Comparison of ENCODE assay signal across 8 cellular contexts in genomic region chr22:49046546-49047305, GRCh38.
DNase-seq lines count a peak whose midpoint lies in the region; ATAC-seq, FAIRE-seq and TF ChIP-seq lines count a peak whose summit lies in the region.

No MANE protein-coding gene starts in this region.

- peaks cover 93% of the 10 kb centered on the region for H3K27me3 ChIP-seq in MM.1S (replicated peaks; ENCODE audit: insufficient read depth, low read length)

- H3F3A ChIP-seq in MM.1S (ENCODE audit: insufficient read depth, low read length) = no peaks in the 10 kb centered on the region

- H3K27ac ChIP-seq in MM.1S (ENCODE audit: low read length) = no peak overlapping the region

- no peaks in the 10 kb centered on the region for H3K36me3 ChIP-seq in MM.1S (replicated peaks; ENCODE audit: insufficient read depth, low read length)

- no peaks in the 10 kb centered on the region for H3K9me3 ChIP-seq in MM.1S (replicated peaks; ENCODE audit: insufficient read depth, low read length)

- intact Hi-C loops in head of caudate nucleus (cut with DNase I) = no loop called here

- no peak for ATAC-seq in GM18907 (IDR thresholded peaks at IDR 0.05; ENCODE audit: unreplicated experiment)

- peak; percentile 15 for TF ChIP-seq CTCF in D721Med (IDR thresholded peaks at IDR 0.05; ENCODE audit: insufficient read depth, missing control alignments)
- TF ChIP-seq CTCF in MM.1S (IDR thresholded peaks at IDR 0.05; ENCODE audit: low read length) = peak; percentile 44

- no peak overlapping the region for H3K4me3 ChIP-seq in MM.1S (ENCODE audit: low read length)

- no peaks in the 10 kb centered on the region for H3K4me1 ChIP-seq in MM.1S (ENCODE audit: low read length)

- no peaks in the 10 kb centered on the region for H4K20me1 ChIP-seq in MM.1S (ENCODE audit: insufficient read depth, low read length)

- H3K9me2 ChIP-seq in MM.1S (replicated peaks; ENCODE audit: insufficient read depth, low read length) = no peaks in the 10 kb centered on the region

- H3K4me2 ChIP-seq in MM.1S (ENCODE audit: low read depth, low read length) = no peak overlapping the region

- H2AFZ ChIP-seq in MM.1S (ENCODE audit: low read length) = no peak overlapping the region

- DNase-seq in D721Med (ENCODE audit: insufficient read length, low spot score) (no peak), MM.1S (peak; percentile 19), SW480 (ENCODE audit: low spot score) (peak; percentile 71), head of caudate nucleus (peak; percentile 43 to 85 (median 69)), kidney glomerular epithelial cell (lab: John Stamatoyannopoulos, UW) (no peak), H4 (ENCODE audit: low spot score) (no peak)
- peak; percentile 25 to 58 for DNase-seq in stimulated activated CD4-positive, alpha-beta T cell treated with anti-CD3 and anti-CD28 coated beads, Interleukin-2, amount 100 ng/mL, for 24 hours

- H3K9ac ChIP-seq in MM.1S (ENCODE audit: low read length) = no peak overlapping the region

- no peak for FAIRE-seq in D721Med (lab: Jason Lieb, UNC)

- H3K79me2 ChIP-seq in MM.1S (ENCODE audit: low read length) = no peaks in the 10 kb centered on the region

Comparison
In these comparisons a context has a peak if more than half of its experiments do, and no peak if none do; other contexts are left out.
1. DNase-seq: peak in MM.1S (single experiment), SW480 (single experiment), head of caudate nucleus (42 of 42) and stimulated activated CD4-positive, alpha-beta T cell treated with anti-CD3 and anti-CD28 coated beads, Interleukin-2, amount 100 ng/mL, for 24 hours (2 of 2); none in D721Med (single experiment), kidney glomerular epithelial cell (single experiment) and H4 (single experiment).